In the genomic region with DNA sequence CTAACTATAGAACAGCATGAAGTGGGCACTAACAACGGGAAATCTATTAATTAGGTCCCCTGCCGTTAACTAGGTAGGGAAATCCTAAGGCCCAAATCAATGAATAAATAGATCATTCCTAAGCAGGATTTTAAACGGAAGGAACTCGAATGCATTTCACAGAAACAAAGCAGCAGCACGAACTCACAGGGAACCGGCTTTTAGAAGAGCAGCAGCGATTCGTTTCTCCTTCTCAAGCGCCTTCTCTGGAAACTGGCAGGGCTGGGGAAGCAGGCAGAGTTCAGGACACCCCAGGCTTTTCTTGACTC, we compare ENCODE assay signal across 8 cellular contexts. TPM values are rescaled to one million over a fixed set of nuclear protein-coding genes. Genes with fewer than 3 reads are reported as not detected.
DNase-seq lines count a peak whose midpoint lies in the region; ATAC-seq and TF ChIP-seq lines count a peak whose summit lies in the region.

No MANE protein-coding gene starts in this region.

- H3K36me3 Mint-ChIP-seq in activated naive CD4-positive, alpha-beta T cell treated with anti-CD3 and anti-CD28 coated beads, Interleukin-2, amount 50 U/mL, for 24 hours, result peaks cover 17% of the 10 kb centered on the region

- H3K27me3 Mint-ChIP-seq in activated naive CD4-positive, alpha-beta T cell treated with anti-CD3 and anti-CD28 coated beads, Interleukin-2, amount 50 U/mL, for 24 hours, result no peaks in the 10 kb centered on the region

- H3K4me3 ChIP-seq in iPS-15b (ENCODE audit: low read depth, low read length), result peak overlapping the region; percentile 94
- H3K4me3 ChIP-seq in skeletal muscle tissue (ENCODE audit: low read length in 3 of 3), result peak overlapping the region; percentile 81 to 94 (median 94)
- H3K4me3 ChIP-seq in MM.1S (ENCODE audit: low read length), result no peak overlapping the region

- peaks cover 2% of the 10 kb centered on the region for H3K36me3 ChIP-seq in iPS-15b (ENCODE audit: control insufficient read depth, insufficient read depth, low read length)
- peaks cover 0 to under 1% (median 0%) of the 10 kb centered on the region in 3 donors for H3K36me3 ChIP-seq in skeletal muscle tissue (ENCODE audit: control insufficient read depth in 3 of 3, insufficient read depth in 3 of 3, low read length in 3 of 3)
- no peaks in the 10 kb centered on the region for H3K36me3 ChIP-seq in MM.1S (replicated peaks; ENCODE audit: insufficient read depth, low read length)

- no peak for ATAC-seq in GM21619 (IDR thresholded peaks at IDR 0.05; ENCODE audit: unreplicated experiment)

- H4K20me1 ChIP-seq in MM.1S (ENCODE audit: insufficient read depth, low read length), result no peaks in the 10 kb centered on the region

- H3K4me2 ChIP-seq in MM.1S (ENCODE audit: low read depth, low read length), result no peak overlapping the region

- H3K9ac ChIP-seq in iPS-15b (ENCODE audit: low read depth, low read length), result peak overlapping the region; percentile 81
- H3K9ac ChIP-seq in skeletal muscle tissue (ENCODE audit: low read depth in 1 of 3, low read length in 3 of 3), result peak overlapping the region; percentile 84 to 95 (median 94)
- H3K9ac ChIP-seq in MM.1S (ENCODE audit: low read length), result no peak overlapping the region

- H3K4me1 ChIP-seq in iPS-15b (ENCODE audit: control insufficient read depth, insufficient read depth, low read length) (peaks cover 4% of the 10 kb centered on the region), skeletal muscle tissue (ENCODE audit: control insufficient read depth in 3 of 3, insufficient read depth in 3 of 3, low read length in 3 of 3) (peaks cover 4 to 24% (median 19%) of the 10 kb centered on the region in 3 donors), MM.1S (ENCODE audit: low read length) (no peaks in the 10 kb centered on the region)

- H3K4me3 Mint-ChIP-seq in activated naive CD4-positive, alpha-beta T cell treated with anti-CD3 and anti-CD28 coated beads, Interleukin-2, amount 50 U/mL, for 24 hours, result peak overlapping the region; percentile 98

- H2AFZ ChIP-seq in MM.1S (ENCODE audit: low read length), result no peak overlapping the region

- TF ChIP-seq CTCF in MM.1S (IDR thresholded peaks at IDR 0.05; ENCODE audit: low read length), result no peak

- H3K9me3 Mint-ChIP-seq in activated naive CD4-positive, alpha-beta T cell treated with anti-CD3 and anti-CD28 coated beads, Interleukin-2, amount 50 U/mL, for 24 hours, result no peaks in the 10 kb centered on the region

- H3K27ac ChIP-seq in skeletal muscle tissue (ENCODE audit: low read depth, low read length) (peak overlapping the region; percentile 90), MM.1S (ENCODE audit: low read length) (no peak overlapping the region)

- no peaks in the 10 kb centered on the region for H3K79me2 ChIP-seq in MM.1S (ENCODE audit: low read length)

- peaks cover 36% of the 10 kb centered on the region for H3K4me1 Mint-ChIP-seq in activated naive CD4-positive, alpha-beta T cell treated with anti-CD3 and anti-CD28 coated beads, Interleukin-2, amount 50 U/mL, for 24 hours

- no peaks in the 10 kb centered on the region for H3K9me2 ChIP-seq in MM.1S (replicated peaks; ENCODE audit: insufficient read depth, low read length)

- H3K9me3 ChIP-seq in iPS-15b (ENCODE audit: control insufficient read depth, insufficient read depth, low read length) (no peaks in the 10 kb centered on the region), skeletal muscle tissue (ENCODE audit: control insufficient read depth in 3 of 3, low read length in 3 of 3) (no peaks in the 10 kb centered on the region), MM.1S (replicated peaks; ENCODE audit: insufficient read depth, low read length) (no peaks in the 10 kb centered on the region)

- DNase-seq in NCI-H1436 (lab: John Stamatoyannopoulos, UW), result peak; percentile 3
- DNase-seq in NCI-H1436 treated with DMSO at 0.1 percent for 48 hours (lab: John Stamatoyannopoulos, UW), result no peak
- peak; percentile 58 for DNase-seq in M059J (ENCODE audit: low read depth)
- DNase-seq in MM.1S, result no peak

- H3K27ac Mint-ChIP-seq in activated naive CD4-positive, alpha-beta T cell treated with anti-CD3 and anti-CD28 coated beads, Interleukin-2, amount 50 U/mL, for 24 hours, result peak overlapping the region; percentile 89

- no peaks in the 10 kb centered on the region for H3F3A ChIP-seq in MM.1S (ENCODE audit: insufficient read depth, low read length)

- H3K27me3 ChIP-seq in iPS-15b (ENCODE audit: control insufficient read depth, insufficient read depth, low read length) (peaks cover 13% of the 10 kb centered on the region), skeletal muscle tissue (ENCODE audit: control insufficient read depth in 3 of 3, insufficient read depth in 3 of 3, low read length in 3 of 3) (no peaks in the 10 kb centered on the region), MM.1S (replicated peaks; ENCODE audit: insufficient read depth, low read length) (no peaks in the 10 kb centered on the region)

RNA-seq across cellular contexts. Expression of gene ZFP30, which starts 0.8 kb away (rescaled TPM):
- 5.8 and 10.5 TPM in 2 replicates for total RNA-seq in M059J (2014; rRNA removed; shearing (Covaris generic))
- total RNA-seq in skeletal muscle tissue, result 22.4 TPM

RNA-seq across cellular contexts. Expression of gene ZNF540, which starts 59.8 kb away (rescaled TPM):
- 1.8 TPM in 1 of 2 replicates, not detected in the other for total RNA-seq in M059J (2014; rRNA removed; shearing (Covaris generic))
- total RNA-seq in skeletal muscle tissue, result 1.6 TPM

RNA-seq across cellular contexts. Expression of gene ZNF571, which starts 59.9 kb away (rescaled TPM):
- total RNA-seq in M059J (2014; rRNA removed; shearing (Covaris generic)), result 1.6 and 4.4 TPM in 2 replicates
- 4.7 TPM for total RNA-seq in skeletal muscle tissue

Comparison
In these comparisons a context has a peak if more than half of its experiments do, and no peak if none do; other contexts are left out.
1. DNase-seq: peak in NCI-H1436 (single experiment) and M059J (single experiment); none in NCI-H1436 treated with DMSO at 0.1 percent for 48 hours (single experiment) and MM.1S (single experiment).